Comparison of ENCODE assay signal across 8 cellular contexts in the genomic region with DNA sequence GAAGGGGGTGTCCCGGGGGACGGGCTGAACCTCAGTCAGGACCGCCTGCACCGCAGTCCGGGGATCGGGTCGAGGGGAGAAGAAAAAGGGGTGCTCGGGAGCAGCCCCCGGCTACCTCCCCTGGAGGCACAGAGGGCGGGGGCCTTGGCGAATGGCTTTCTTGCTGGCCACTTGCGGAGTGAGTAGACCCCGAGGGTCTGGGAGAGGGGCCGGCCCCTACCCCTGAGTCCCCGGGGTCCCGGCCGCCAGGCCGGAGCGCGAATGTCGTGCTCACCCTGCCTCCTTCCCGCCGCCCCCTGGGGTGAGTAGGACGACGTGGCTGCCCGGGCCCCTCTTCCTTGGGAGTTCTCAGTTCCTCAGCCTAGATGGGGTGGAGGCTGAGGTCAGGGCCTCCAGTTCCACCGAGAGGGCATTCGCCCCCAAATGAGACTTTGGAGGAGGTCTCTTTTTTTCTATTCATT.
DNase-seq lines count a peak whose midpoint lies in the region; ATAC-seq and TF ChIP-seq lines count a peak whose summit lies in the region.

No MANE protein-coding gene starts in this region.

- no peaks in the 10 kb centered on the region for H3K36me3 ChIP-seq in BLaER1
- no peaks in the 10 kb centered on the region for H3K36me3 ChIP-seq in gastroesophageal sphincter
- no peaks in the 10 kb centered on the region for H3K36me3 ChIP-seq in parathyroid adenoma (ENCODE audit: control insufficient read depth, insufficient read depth, low read length)

- H3K9ac ChIP-seq in BLaER1 (peak overlapping the region; percentile 85), parathyroid adenoma (no peak overlapping the region)

- H3K27ac Mint-ChIP-seq in T-helper 17 cell, result peak overlapping the region; percentile 89

- peak overlapping the region; percentile 88 for H2AFZ ChIP-seq in parathyroid adenoma

- peaks cover 4% of the 10 kb centered on the region for H3K36me3 Mint-ChIP-seq in T-helper 17 cell (ENCODE audit: low read depth)

- peaks cover 30% of the 10 kb centered on the region for H3K4me1 Mint-ChIP-seq in T-helper 17 cell

- H3K27ac ChIP-seq in BLaER1 (peak overlapping the region; percentile 90), gastroesophageal sphincter (peak overlapping the region in 3 of 4 donors; percentile 41 to 78 (median 60)), parathyroid adenoma (peak overlapping the region; percentile 49)

- H3K9me3 ChIP-seq in BLaER1 (no peaks in the 10 kb centered on the region), T-helper 17 cell (ENCODE audit: control insufficient read depth, low read length, poor library complexity, severe bottlenecking) (no peaks in the 10 kb centered on the region), gastroesophageal sphincter (no peaks in the 10 kb centered on the region), parathyroid adenoma (ENCODE audit: control insufficient read depth, low read length) (no peaks in the 10 kb centered on the region)

- TF ChIP-seq EP300 in gastroesophageal sphincter (IDR thresholded peaks at IDR 0.05), result no peak

- H3K27me3 ChIP-seq in BLaER1, result no peaks in the 10 kb centered on the region
- no peaks in the 10 kb centered on the region for H3K27me3 ChIP-seq in gastroesophageal sphincter
- no peaks in the 10 kb centered on the region for H3K27me3 ChIP-seq in parathyroid adenoma (ENCODE audit: control insufficient read depth, insufficient read depth, low read length)

- TF ChIP-seq CTCF in gastroesophageal sphincter (IDR thresholded peaks at IDR 0.05) (no peak), parathyroid adenoma (IDR thresholded peaks at IDR 0.05) (no peak)

- H3K79me2 ChIP-seq in parathyroid adenoma, result peaks cover 2% of the 10 kb centered on the region

- no peak for DNase-seq in T-helper 17 cell
- DNase-seq in stimulated activated CD4-positive, alpha-beta T cell treated with anti-CD3 and anti-CD28 coated beads, Interleukin-2, amount 100 ng/mL, for 24 hours, result no peak
- DNase-seq in stimulated activated CD4-positive, alpha-beta T cell treated with anti-CD3 and anti-CD28 coated beads, Interleukin-1b, Interleukin-23, amount 100 ng/mL, for 48 hours, result no peak

- H4K20me1 ChIP-seq in BLaER1, result peaks cover 44% of the 10 kb centered on the region

- 0% methylated on average over 6 of the region's 28 CpGs; no CpG with 5 or more reads in 1 of the 2 donors for WGBS in gastroesophageal sphincter (ENCODE audit: low coverage in 1 of 2), 2 donors

- no peaks in the 10 kb centered on the region for H3K27me3 Mint-ChIP-seq in T-helper 17 cell

- H3K4me3 Mint-ChIP-seq in T-helper 17 cell, result peak overlapping the region; percentile 95

- peak; percentile 71 for TF ChIP-seq POLR2A in GM18951 (IDR thresholded peaks at IDR 0.05; ENCODE audit: extremely low read depth, insufficient read depth, insufficient read length)
- no peak for TF ChIP-seq POLR2A in gastroesophageal sphincter (IDR thresholded peaks at IDR 0.05)

- in situ Hi-C loops in GM18951 (cut with MboI; ENCODE audit: low sequenced_read_pairs, unreplicated experiment), result no loop called here

- peak overlapping the region; percentile 87 for H3K4me3 ChIP-seq in BLaER1
- H3K4me3 ChIP-seq in gastroesophageal sphincter, result peak overlapping the region; percentile 53 to 59
- H3K4me3 ChIP-seq in parathyroid adenoma (ENCODE audit: low read depth, low read length), result peak overlapping the region; percentile 87

- H3K4me2 ChIP-seq in BLaER1 (peak overlapping the region; percentile 87), parathyroid adenoma (ENCODE audit: low read length) (peak overlapping the region; percentile 77)

- peaks cover 39% of the 10 kb centered on the region for H3K4me1 ChIP-seq in BLaER1
- H3K4me1 ChIP-seq in gastroesophageal sphincter, result peaks cover 2 to 78% (median 19%) of the 10 kb centered on the region in 3 donors
- peaks cover 14% of the 10 kb centered on the region for H3K4me1 ChIP-seq in parathyroid adenoma

- ATAC-seq in HG03196 (IDR thresholded peaks at IDR 0.05; ENCODE audit: unreplicated experiment), result peak; percentile 22
- ATAC-seq in T-helper 17 cell, result peak; percentile 8
- no peak for ATAC-seq in gastroesophageal sphincter
